ENCODE assay signal across 26 cellular contexts in the genomic region with DNA sequence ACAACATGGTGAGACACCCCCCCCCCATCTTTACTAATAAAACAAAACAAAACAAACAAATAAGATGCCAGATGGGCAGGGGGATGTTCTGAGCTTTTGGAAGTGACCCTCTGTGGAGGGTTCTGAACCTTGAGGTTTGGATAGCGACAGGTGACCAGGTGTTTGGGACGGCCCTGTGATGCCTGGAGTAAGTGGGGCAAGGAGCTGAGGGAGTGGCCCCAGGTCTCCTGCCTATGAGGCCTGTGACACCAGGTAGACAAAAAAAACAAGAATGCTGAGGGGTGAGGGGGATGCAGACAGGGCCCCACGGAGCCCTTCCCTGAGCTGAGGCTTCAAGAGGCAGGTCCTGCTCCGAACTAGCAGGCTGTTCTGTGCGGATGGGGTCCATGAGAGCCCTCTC. TPM values are rescaled to one million over a fixed set of nuclear protein-coding genes. Genes with fewer than 3 reads are reported as not detected.
"Had no signal": no experiment of that assay in that cellular context is flagged by ENCODE, and none has a peak within 500 bp of the region (broad histone marks: within the 10 kb centered on the region; RNA-seq: fewer than 3 reads in every experiment).

No MANE protein-coding gene starts in this region.

- H3K27me3 ChIP-seq: neutrophil, right atrium auricular region, suprapubic skin, transverse colon, vagina had no signal

- H3K79me2 ChIP-seq: parathyroid adenoma had no signal

- H3K27ac Mint-ChIP-seq: natural killer cell; stimulated activated naive CD8-positive, alpha-beta T cell treated with anti-CD3 and anti-CD28 coated beads, Interleukin-15, amount 100 ng/mL, for 72 hours had no signal

- H3K4me1 Mint-ChIP-seq: stimulated activated naive CD8-positive, alpha-beta T cell treated with anti-CD3 and anti-CD28 coated beads, Interleukin-15, amount 100 ng/mL, for 72 hours had no signal

- H3K4me3 ChIP-seq: coronary artery, esophagus squamous epithelium, heart right ventricle, lower lobe of right lung, prostate gland, right atrium auricular region, sigmoid colon, suprapubic skin, transverse colon, vagina had no signal

- H3K9me3 ChIP-seq: esophagus squamous epithelium, heart right ventricle, lower lobe of right lung, neutrophil, prostate gland, right atrium auricular region, sigmoid colon, suprapubic skin, transverse colon, vagina had no signal

- H3K36me3 Mint-ChIP-seq: natural killer cell had no signal

- DNase-seq: dermis blood vessel endothelial cell; effector memory CD4-positive, alpha-beta T cell; erythroblast; esophagus squamous epithelium; foreskin melanocyte; glutamatergic neuron; heart right ventricle; hippocampal formation; left ventricle myocardium superior; natural killer cell; stimulated activated CD4-positive, alpha-beta T cell treated with anti-CD3 and anti-CD28 coated beads, Interleukin-4, amount 100 ng/mL, for 4 hours; stimulated activated naive CD4-positive, alpha-beta T cell; stimulated activated naive CD8-positive, alpha-beta T cell treated with anti-CD3 and anti-CD28 coated beads, Interleukin-15, amount 100 ng/mL, for 72 hours; transverse colon had no signal

- H3K9ac ChIP-seq: parathyroid adenoma had no signal

- H3K27ac ChIP-seq: coronary artery, esophagus squamous epithelium, heart right ventricle, lower lobe of right lung, neutrophil, parathyroid adenoma, prostate gland, right atrium auricular region, sigmoid colon, suprapubic skin, transverse colon, vagina had no signal

- H3K9me3 Mint-ChIP-seq: natural killer cell; stimulated activated naive CD8-positive, alpha-beta T cell treated with anti-CD3 and anti-CD28 coated beads, Interleukin-15, amount 100 ng/mL, for 72 hours had no signal

- H3K4me3 Mint-ChIP-seq: natural killer cell; stimulated activated naive CD8-positive, alpha-beta T cell treated with anti-CD3 and anti-CD28 coated beads, Interleukin-15, amount 100 ng/mL, for 72 hours had no signal

- H3K36me3 ChIP-seq: esophagus squamous epithelium, prostate gland, right atrium auricular region, sigmoid colon, transverse colon, vagina had no signal

- FAIRE-seq: endothelial cell of umbilical vein, islet of Langerhans had no signal

- H2AFZ ChIP-seq: parathyroid adenoma had no signal

- ATAC-seq: heart right ventricle; left ventricle myocardium superior; lower lobe of right lung; natural killer cell; stimulated activated naive CD8-positive, alpha-beta T cell treated with anti-CD3 and anti-CD28 coated beads, Interleukin-15, amount 100 ng/mL, for 72 hours had no signal

- H3K4me1 ChIP-seq: esophagus squamous epithelium, heart right ventricle, lower lobe of right lung, parathyroid adenoma, prostate gland, right atrium auricular region, sigmoid colon, suprapubic skin, transverse colon, vagina had no signal

RNA-seq across cellular contexts. Expression of gene ADGRE2, which starts 9.2 kb away (rescaled TPM):
- total RNA-seq: endothelial cell of umbilical vein had no signal
- polyA plus RNA-seq: endothelial cell of umbilical vein, neural cell had no signal
